In genomic region chr10:124470544-124471449, GRCh38 we compare ENCODE assay signal across 16 cellular contexts. TPM values are rescaled to one million over a fixed set of nuclear protein-coding genes. Genes with fewer than 3 reads are reported as not detected.
A peak's percentile ranks its signal among the peaks of the same experiment; 100 is the strongest.
DNase-seq lines count a peak whose midpoint lies in the region; ATAC-seq and TF ChIP-seq lines count a peak whose summit lies in the region.
"Had no signal": no experiment of that assay in that cellular context is flagged by ENCODE, and none has a peak within 500 bp of the region (broad histone marks: within the 10 kb centered on the region; RNA-seq: fewer than 3 reads in every experiment).

No MANE protein-coding gene starts in this region.

- H3K4me3 ChIP-seq in right lobe of liver: no peak overlapping the region
- H3K4me3 ChIP-seq in lower lobe of right lung: no peak overlapping the region
- H3K4me3 ChIP-seq in MM.1S (ENCODE audit: low read length): no peak overlapping the region
- H3K4me3 ChIP-seq: BLaER1, cardiac muscle cell, HAP-1, SK-N-MC, suprapubic skin had no signal

- CTCF ChIA-PET in activated CD8-positive, alpha-beta T cell treated with anti-CD3 and anti-CD28 coated beads for 36 hours (lab: Charles Lee): interaction anchor here (3.1 kb wide), 1 partner anchor 9 kb away, joined by 10 read pairs; the partner anchor contains the start of gene LHPP

- H3K4me2 ChIP-seq in MM.1S (ENCODE audit: low read depth, low read length): no peak overlapping the region
- H3K4me2 ChIP-seq: BLaER1 had no signal

- H3K9ac ChIP-seq in MM.1S (ENCODE audit: low read length): no peak overlapping the region
- H3K9ac ChIP-seq: BLaER1 had no signal

- H3K9me3 ChIP-seq in right lobe of liver (no peaks in the 10 kb centered on the region), lower lobe of right lung (no peaks in the 10 kb centered on the region), MM.1S (replicated peaks; ENCODE audit: insufficient read depth, low read length) (no peaks in the 10 kb centered on the region)
- H3K9me3 ChIP-seq: BLaER1, HAP-1, suprapubic skin had no signal

- H2AFZ ChIP-seq in MM.1S (ENCODE audit: low read length): no peak overlapping the region

- no peak overlapping the region for H3K27ac Mint-ChIP-seq in activated CD8-positive, alpha-beta T cell treated with anti-CD3 and anti-CD28 coated beads for 36 hours

- no peaks in the 10 kb centered on the region for H3K9me3 Mint-ChIP-seq in activated CD8-positive, alpha-beta T cell treated with anti-CD3 and anti-CD28 coated beads for 36 hours

- no peak for TF ChIP-seq CTCF in activated CD8-positive, alpha-beta T cell treated with anti-CD3 and anti-CD28 coated beads for 36 hours (IDR thresholded peaks at IDR 0.05)
- TF ChIP-seq CTCF in right lobe of liver (IDR thresholded peaks at IDR 0.05) (peak in 1 of 4 donors; percentile 11), lower lobe of right lung (IDR thresholded peaks at IDR 0.05) (no peak), MM.1S (IDR thresholded peaks at IDR 0.05; ENCODE audit: low read length) (no peak)

- H3K36me3 ChIP-seq in right lobe of liver: no peaks in the 10 kb centered on the region
- no peaks in the 10 kb centered on the region for H3K36me3 ChIP-seq in lower lobe of right lung
- no peaks in the 10 kb centered on the region for H3K36me3 ChIP-seq in MM.1S (replicated peaks; ENCODE audit: insufficient read depth, low read length)
- H3K36me3 ChIP-seq: BLaER1, cardiac muscle cell, HAP-1, suprapubic skin had no signal

- intact Hi-C loops in activated CD8-positive, alpha-beta T cell treated with anti-CD3 and anti-CD28 coated beads for 36 hours (cut with micrococcal nuclease): no loop called here
- intact Hi-C loops in right lobe of liver (cut with DNase I): no loop called here
- intact Hi-C loops in lower lobe of right lung (cut with DNase I): no loop called here

- peaks cover 17% of the 10 kb centered on the region for H3K4me1 Mint-ChIP-seq in activated CD8-positive, alpha-beta T cell treated with anti-CD3 and anti-CD28 coated beads for 36 hours (ENCODE audit: low read depth)

- no peak overlapping the region for H3K4me3 Mint-ChIP-seq in activated CD8-positive, alpha-beta T cell treated with anti-CD3 and anti-CD28 coated beads for 36 hours

- H4K20me1 ChIP-seq in MM.1S (ENCODE audit: insufficient read depth, low read length): no peaks in the 10 kb centered on the region
- H4K20me1 ChIP-seq: BLaER1 had no signal

- no peak for TF ChIP-seq POLR2A in right lobe of liver (IDR thresholded peaks at IDR 0.05)

- ATAC-seq in activated CD8-positive, alpha-beta T cell treated with anti-CD3 and anti-CD28 coated beads for 36 hours: peak; percentile 45
- ATAC-seq in right lobe of liver (peak; percentile 58 to 84 (median 75)), lower lobe of right lung (no peak)

- H3K4me1 ChIP-seq in right lobe of liver (peaks cover 0 to 75% (median 28%) of the 10 kb centered on the region in 4 donors), lower lobe of right lung (no peaks in the 10 kb centered on the region), MM.1S (ENCODE audit: low read length) (no peaks in the 10 kb centered on the region)
- H3K4me1 ChIP-seq: HAP-1, suprapubic skin had no signal

- H3K36me3 Mint-ChIP-seq in activated CD8-positive, alpha-beta T cell treated with anti-CD3 and anti-CD28 coated beads for 36 hours (ENCODE audit: low read depth): no peaks in the 10 kb centered on the region

- H3K9me2 ChIP-seq in MM.1S (replicated peaks; ENCODE audit: insufficient read depth, low read length): no peaks in the 10 kb centered on the region

- POLR2A ChIA-PET in activated CD8-positive, alpha-beta T cell treated with anti-CD3 and anti-CD28 coated beads for 36 hours (lab: Charles Lee): no interaction called here

- no peaks in the 10 kb centered on the region for H3K27me3 Mint-ChIP-seq in activated CD8-positive, alpha-beta T cell treated with anti-CD3 and anti-CD28 coated beads for 36 hours

- peak; percentile 93 for DNase-seq in DMS53 (lab: John Stamatoyannopoulos, UW)
- DNase-seq in HuH-7.5 (ENCODE audit: low spot score): peak; percentile 87
- DNase-seq in activated CD8-positive, alpha-beta T cell treated with anti-CD3 and anti-CD28 coated beads for 36 hours: no peak
- peak; percentile 76 to 96 (median 87) for DNase-seq in right lobe of liver
- DNase-seq in lower lobe of right lung: no peak
- no peak for DNase-seq in NCI-H2107 (lab: John Stamatoyannopoulos, UW)
- no peak for DNase-seq in MM.1S
- DNase-seq: DMS79 treated with DMSO at 0.1 percent for 48 hours, NCI-H1694 treated with DMSO at 0.1 percent for 48 hours had no signal

- WGBS in right lobe of liver (ENCODE audit: insufficient coverage, low coverage, low lambda C conversion rate, missing lambda C conversion rate): 36% methylated on average over 8 of the region's 13 CpGs

- no peaks in the 10 kb centered on the region for H3F3A ChIP-seq in MM.1S (ENCODE audit: insufficient read depth, low read length)

- H3K27me3 ChIP-seq in right lobe of liver (no peaks in the 10 kb centered on the region), lower lobe of right lung (ENCODE audit: low read depth) (no peaks in the 10 kb centered on the region), MM.1S (replicated peaks; ENCODE audit: insufficient read depth, low read length) (no peaks in the 10 kb centered on the region)
- H3K27me3 ChIP-seq: BLaER1, cardiac muscle cell, suprapubic skin had no signal

- H3K27ac ChIP-seq in right lobe of liver: peak overlapping the region in 2 of 3 donors; percentile 64 to 90
- H3K27ac ChIP-seq in lower lobe of right lung: no peak overlapping the region
- H3K27ac ChIP-seq in MM.1S (ENCODE audit: low read length): no peak overlapping the region
- H3K27ac ChIP-seq: BLaER1, cardiac muscle cell, SK-N-MC, suprapubic skin had no signal

- no peaks in the 10 kb centered on the region for H3K79me2 ChIP-seq in MM.1S (ENCODE audit: low read length)

RNA-seq across cellular contexts. Expression of gene LHPP, which starts 9.2 kb away (rescaled TPM):
- 10 to 100 TPM; 11.1 to 15.1 TPM for total RNA-seq in activated CD8-positive, alpha-beta T cell treated with anti-CD3 and anti-CD28 coated beads for 36 hours
- total RNA-seq in right lobe of liver: 10 to 100 TPM; 19.3 to 56.3 (median 36.3) TPM
- total RNA-seq in lower lobe of right lung: 17.8 TPM

RNA-seq across cellular contexts. Expression of gene NKX1-2, which starts 21.0 kb away (rescaled TPM):
- total RNA-seq in activated CD8-positive, alpha-beta T cell treated with anti-CD3 and anti-CD28 coated beads for 36 hours: not detected
- total RNA-seq in right lobe of liver (not detected), lower lobe of right lung (not detected)
- total RNA-seq: fibroblast of villous mesenchyme, mononuclear cell had no signal

RNA-seq across cellular contexts. Expression of gene OAT, which starts 52.1 kb away (rescaled TPM):
- 10 to 100 TPM; 40.2 to 44.3 TPM for total RNA-seq in activated CD8-positive, alpha-beta T cell treated with anti-CD3 and anti-CD28 coated beads for 36 hours
- total RNA-seq in right lobe of liver (10 to 100 TPM in 4 of 6 experiments, 1 to 10 TPM in 2; 5.2 to 43.8 (median 20.1) TPM), lower lobe of right lung (54.2 TPM)

Comparison
In these comparisons a context has a peak if more than half of its experiments do, and no peak if none do; other contexts are left out.
1. DNase-seq: peak in DMS53 (single experiment), HuH-7.5 (single experiment) and right lobe of liver (3 of 3); none in activated CD8-positive, alpha-beta T cell treated with anti-CD3 and anti-CD28 coated beads for 36 hours (single experiment), lower lobe of right lung (single experiment), NCI-H2107 (single experiment) and MM.1S (single experiment).
2. ATAC-seq: peak in activated CD8-positive, alpha-beta T cell treated with anti-CD3 and anti-CD28 coated beads for 36 hours (single experiment) and right lobe of liver (4 of 4); none in lower lobe of right lung (0 of 2).
3. H3K27ac ChIP-seq: peak in right lobe of liver (2 of 3); none in lower lobe of right lung (single experiment) and MM.1S (single experiment).